Comparison of ENCODE assay signal across 12 cellular contexts in genomic region chr12:59499774-59500173, GRCh38.
A peak's percentile ranks its signal among the peaks of the same experiment; 100 is the strongest.
DNase-seq lines count a peak whose midpoint lies in the region; ATAC-seq and TF ChIP-seq lines count a peak whose summit lies in the region.
"Had no signal": no experiment of that assay in that cellular context is flagged by ENCODE, and none has a peak within 500 bp of the region (broad histone marks: within the 10 kb centered on the region; RNA-seq: fewer than 3 reads in every experiment).

No MANE protein-coding gene starts in this region.

- H3K9me3 ChIP-seq in OCI-LY3 (ENCODE audit: insufficient read depth, low read length) (no peaks in the 10 kb centered on the region), vagina (no peaks in the 10 kb centered on the region)
- H3K9me3 ChIP-seq: esophagus muscularis mucosa, MG63 had no signal

- TF ChIP-seq POLR2A in vagina (IDR thresholded peaks at IDR 0.05) = no peak

- no peaks in the 10 kb centered on the region for H3K79me2 ChIP-seq in OCI-LY3 (ENCODE audit: low read length)

- H3K27ac ChIP-seq in OCI-LY3 (ENCODE audit: low read length) (peak overlapping the region; percentile 48), vagina (no peak overlapping the region), brain microvascular endothelial cell (no peak overlapping the region)
- H3K27ac ChIP-seq: esophagus muscularis mucosa, GM23248 had no signal

- H3K4me3 ChIP-seq in OCI-LY3 (ENCODE audit: low read length) (peak overlapping the region; percentile 29; the same call in 1 of the 2 replicates), vagina (no peak overlapping the region), brain microvascular endothelial cell (ENCODE audit: low read depth, low read length) (no peak overlapping the region)
- H3K4me3 ChIP-seq: esophagus muscularis mucosa, GM23248, MG63 had no signal

- peak overlapping the region; percentile 65 for H3K4me2 ChIP-seq in OCI-LY3 (ENCODE audit: low read length)

- peak overlapping the region; percentile 63; the same call in 1 of the 2 replicates for H2AFZ ChIP-seq in OCI-LY3 (ENCODE audit: low read depth, low read length)
- H2AFZ ChIP-seq: GM23248 had no signal

- ATAC-seq in GM18867 (IDR thresholded peaks at IDR 0.05; ENCODE audit: unreplicated experiment) (peak; percentile 97), GM21447 (IDR thresholded peaks at IDR 0.05; ENCODE audit: unreplicated experiment) (peak; percentile 91), HG03060 (IDR thresholded peaks at IDR 0.05; ENCODE audit: low read depth, unreplicated experiment) (peak; percentile 79)

- H4K20me1 ChIP-seq in OCI-LY3 (ENCODE audit: insufficient read depth, low read length) = no peaks in the 10 kb centered on the region

- TF ChIP-seq CTCF in OCI-LY3 (IDR thresholded peaks at IDR 0.05; ENCODE audit: low read depth, low read length) (no peak), vagina (IDR thresholded peaks at IDR 0.05) (no peak), brain microvascular endothelial cell (IDR thresholded peaks at IDR 0.05; ENCODE audit: low read depth, low read length, missing control alignments) (no peak)

- no peak overlapping the region for H3K9ac ChIP-seq in OCI-LY3 (ENCODE audit: low read length)
- H3K9ac ChIP-seq: GM23248 had no signal

- in situ Hi-C loops in brain microvascular endothelial cell (cut with HindIII; ENCODE audit: low pct_ligation_motif_present, low sequenced_read_pairs) = no loop called here

- peaks cover 19% of the 10 kb centered on the region for H3K4me1 ChIP-seq in OCI-LY3 (ENCODE audit: low read length)
- H3K4me1 ChIP-seq in vagina = no peaks in the 10 kb centered on the region
- H3K4me1 ChIP-seq: esophagus muscularis mucosa had no signal

- no peak for DNase-seq in vagina (ENCODE audit: extremely low spot score in 2 of 2)
- DNase-seq in NCI-H187 (lab: John Stamatoyannopoulos, UW) = no peak
- no peak for DNase-seq in NCI-H510A treated with DMSO at 0.1 percent for 48 hours (lab: John Stamatoyannopoulos, UW)
- DNase-seq in brain microvascular endothelial cell = no peak
- DNase-seq: DMS 273 treated with DMSO at 0.1 percent for 48 hours, GM23248, MG63 had no signal

- H3K27me3 ChIP-seq in OCI-LY3 (ENCODE audit: low read depth, low read length) = no peaks in the 10 kb centered on the region
- no peaks in the 10 kb centered on the region for H3K27me3 ChIP-seq in vagina
- no peaks in the 10 kb centered on the region for H3K27me3 ChIP-seq in brain microvascular endothelial cell (replicated peaks)
- H3K27me3 ChIP-seq: esophagus muscularis mucosa, MG63 had no signal

- H3K36me3 ChIP-seq in OCI-LY3 (replicated peaks; ENCODE audit: low read depth, low read length) (no peaks in the 10 kb centered on the region), vagina (no peaks in the 10 kb centered on the region), brain microvascular endothelial cell (replicated peaks) (no peaks in the 10 kb centered on the region)
- H3K36me3 ChIP-seq: esophagus muscularis mucosa, MG63 had no signal

- intact Hi-C loops in vagina (cut with DNase I) = loop anchor here (5.0 kb wide), 1 partner anchor 1808 kb away; no protein-coding TSS in a partner anchor
